ENCODE assay signal across 8 cellular contexts in genomic region chr3:179071161-179071568, GRCh38. TPM values are rescaled to one million over a fixed set of nuclear protein-coding genes. Genes with fewer than 3 reads are reported as not detected.
A peak's percentile ranks its signal among the peaks of the same experiment; 100 is the strongest.
DNase-seq lines count a peak whose midpoint lies in the region; ATAC-seq and TF ChIP-seq lines count a peak whose summit lies in the region.

No MANE protein-coding gene starts in this region.

- peak; percentile 45 for ATAC-seq in GM18868 (IDR thresholded peaks at IDR 0.05; ENCODE audit: unreplicated experiment)
- peak; percentile 29 for ATAC-seq in HG03097 (IDR thresholded peaks at IDR 0.05; ENCODE audit: low FRiP score, unreplicated experiment)
- peak; percentile 64; the same call in 1 of the 2 replicates for ATAC-seq in Panc1
- ATAC-seq in left ventricle myocardium superior, result peak; percentile 14

- POLR2A ChIA-PET in Panc1 (lab: Charles Lee), result no interaction called here

- in situ Hi-C loops in Panc1 (cut with HindIII; ENCODE audit: low pct_unique_long_range_greater_than_20kb, low sequenced_read_pairs), result no loop called here

- peak overlapping the region; percentile 90 to 92 for H3K4me3 ChIP-seq in Panc1 (ENCODE audit: low read depth in 2 of 2, low read length in 2 of 2)
- peak overlapping the region; percentile 79 for H3K4me3 ChIP-seq in skeletal muscle cell (ENCODE audit: low read depth, low read length)

- peaks cover 12% of the 10 kb centered on the region; the same call in 1 of the 2 replicates for H3K4me1 ChIP-seq in Panc1 (ENCODE audit: control insufficient read depth, insufficient read depth, low read length)

- no peak for TF ChIP-seq CTCF in Panc1 (IDR thresholded peaks at IDR 0.05)

- peak overlapping the region; percentile 84 for H3K27ac ChIP-seq in Panc1 (ENCODE audit: low read length)

- no peaks in the 10 kb centered on the region for H3K27me3 Mint-ChIP-seq in activated naive CD4-positive, alpha-beta T cell treated with anti-CD3 and anti-CD28 coated beads, Interleukin-2, amount 10 ng/mL, durations not matched to agents 7 days and 5 days

- no TSS peak for BruUV-seq in Panc1 (replicated peaks; lab: Mats Ljungman, UMichigan)

- CTCF ChIA-PET in Panc1 (lab: Charles Lee), result no interaction called here
- CTCF ChIA-PET in activated naive CD4-positive, alpha-beta T cell treated with anti-CD3 and anti-CD28 coated beads, Interleukin-2, amount 10 ng/mL, durations not matched to agents 7 days and 5 days (lab: Charles Lee), result interaction anchor here (0.9 to 6.7 kb wide), 6 partner anchors 11 to 251 kb away, joined by 3 to 40 read pairs (median 14); no protein-coding TSS in a partner anchor

- no peaks in the 10 kb centered on the region for H3K27me3 ChIP-seq in Panc1 (ENCODE audit: control insufficient read depth, insufficient read depth, low read length)

- no peaks in the 10 kb centered on the region for H3K9me3 Mint-ChIP-seq in activated naive CD4-positive, alpha-beta T cell treated with anti-CD3 and anti-CD28 coated beads, Interleukin-2, amount 10 ng/mL, durations not matched to agents 7 days and 5 days

- DNase-seq in 8988T, result peak; percentile 54
- no peak for DNase-seq in Panc1 (ENCODE audit: low read depth, low spot score)
- peak; percentile 68 for DNase-seq in activated naive CD4-positive, alpha-beta T cell treated with anti-CD3 and anti-CD28 coated beads, Interleukin-2, amount 10 ng/mL, durations not matched to agents 7 days and 5 days
- no peak for DNase-seq in left ventricle myocardium superior
- no peak for DNase-seq in skeletal muscle cell (ENCODE audit: low read depth)
- no peak for DNase-seq in D341Med (ENCODE audit: low spot score)

- peak overlapping the region; percentile 92 for H3K27ac Mint-ChIP-seq in activated naive CD4-positive, alpha-beta T cell treated with anti-CD3 and anti-CD28 coated beads, Interleukin-2, amount 10 ng/mL, durations not matched to agents 7 days and 5 days

- H3K36me3 ChIP-seq in Panc1 (ENCODE audit: control insufficient read depth, insufficient read depth, low read length), result peaks cover 5% of the 10 kb centered on the region; the same call in 1 of the 2 replicates

- no peaks in the 10 kb centered on the region for H3K9me3 ChIP-seq in Panc1 (ENCODE audit: control insufficient read depth, insufficient read depth, low read depth, low read length)

- H3K4me1 Mint-ChIP-seq in activated naive CD4-positive, alpha-beta T cell treated with anti-CD3 and anti-CD28 coated beads, Interleukin-2, amount 10 ng/mL, durations not matched to agents 7 days and 5 days, result peaks cover 62% of the 10 kb centered on the region

- peak overlapping the region; percentile 94 for H3K4me3 Mint-ChIP-seq in activated naive CD4-positive, alpha-beta T cell treated with anti-CD3 and anti-CD28 coated beads, Interleukin-2, amount 10 ng/mL, durations not matched to agents 7 days and 5 days

- peaks cover 19% of the 10 kb centered on the region for H3K36me3 Mint-ChIP-seq in activated naive CD4-positive, alpha-beta T cell treated with anti-CD3 and anti-CD28 coated beads, Interleukin-2, amount 10 ng/mL, durations not matched to agents 7 days and 5 days

- intact Hi-C loops in Panc1 (cut with micrococcal nuclease; ENCODE audit: unreplicated experiment) (no loop called here), left ventricle myocardium superior (cut with micrococcal nuclease) (no loop called here)

RNA-seq across cellular contexts. Expression of gene ZMAT3, which starts 0.4 kb away (rescaled TPM):
- total RNA-seq in Panc1 (2021; ENCODE audit: unreplicated experiment) (14.6 TPM), left ventricle myocardium superior (12.4 TPM)
- polyA plus RNA-seq in Panc1 (2012; ENCODE audit: insufficient read length), result 6.7 TPM

Comparison
In these comparisons a context has a peak if more than half of its experiments do, and no peak if none do; other contexts are left out.
1. DNase-seq: peak in 8988T (single experiment) and activated naive CD4-positive, alpha-beta T cell treated with anti-CD3 and anti-CD28 coated beads, Interleukin-2, amount 10 ng/mL, durations not matched to agents 7 days and 5 days (single experiment); none in Panc1 (single experiment), left ventricle myocardium superior (single experiment), skeletal muscle cell (single experiment) and D341Med (single experiment).
2. ATAC-seq: peak in every context shown above with its lines; median percentile 64 in Panc1; 45 in GM18868; 29 in HG03097; 14 in left ventricle myocardium superior.